In the genomic region with DNA sequence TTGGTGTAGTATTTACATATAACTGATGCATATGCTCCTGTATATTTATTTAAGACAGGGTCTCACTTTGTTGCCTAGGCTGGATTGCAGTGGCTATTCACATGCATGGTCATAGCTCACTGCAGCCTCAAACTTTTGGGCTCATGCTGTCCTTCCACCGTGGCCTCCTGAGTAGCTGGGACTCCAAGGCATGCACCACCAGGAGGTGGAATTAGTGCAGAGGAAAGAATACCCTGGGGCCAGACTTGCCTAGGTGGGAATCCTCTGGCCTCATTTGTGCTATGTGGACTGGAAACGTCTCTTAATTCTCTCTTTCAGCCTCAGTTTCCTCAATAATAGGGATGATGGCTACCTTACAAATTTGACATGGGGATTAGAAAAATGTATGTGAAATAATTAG, we compare ENCODE assay signal across 1 cellular context.
TF ChIP-seq lines count a peak whose summit lies in the region.

No MANE protein-coding gene starts in this region.

TF ChIP-seq in GM12878, 131 proteins besides CTCF, POLR2A, EP300 and RAD21:
- TF ChIP-seq TCF12 (IDR thresholded peaks at IDR 0.05; ENCODE audit: low read depth, low read length) (no peak), PAX8 (IDR thresholded peaks at IDR 0.05) (no peak), FOXK2 (IDR thresholded peaks at IDR 0.05) (no peak), NFXL1 (IDR thresholded peaks at IDR 0.05; ENCODE audit: borderline replicate concordance) (no peak)
- TF ChIP-seq, protein P1, sequence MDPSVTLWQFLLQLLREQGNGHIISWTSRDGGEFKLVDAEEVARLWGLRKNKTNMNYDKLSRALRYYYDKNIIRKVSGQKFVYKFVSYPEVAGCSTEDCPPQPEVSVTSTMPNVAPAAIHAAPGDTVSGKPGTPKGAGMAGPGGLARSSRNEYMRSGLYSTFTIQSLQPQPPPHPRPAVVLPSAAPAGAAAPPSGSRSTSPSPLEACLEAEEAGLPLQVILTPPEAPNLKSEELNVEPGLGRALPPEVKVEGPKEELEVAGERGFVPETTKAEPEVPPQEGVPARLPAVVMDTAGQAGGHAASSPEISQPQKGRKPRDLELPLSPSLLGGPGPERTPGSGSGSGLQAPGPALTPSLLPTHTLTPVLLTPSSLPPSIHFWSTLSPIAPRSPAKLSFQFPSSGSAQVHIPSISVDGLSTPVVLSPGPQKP (IDR thresholded peaks at IDR 0.05; ENCODE audit: low read depth, low read length): no peak
TF ChIP-seq in GM12878: peak in this region for 0.
